Comparison of ENCODE assay signal across 21 cellular contexts in genomic region chr12:10557329-10557728, GRCh38. TPM values are rescaled to one million over a fixed set of nuclear protein-coding genes. Genes with fewer than 3 reads are reported as not detected.
A peak's percentile ranks its signal among the peaks of the same experiment; 100 is the strongest.
DNase-seq lines count a peak whose midpoint lies in the region; ATAC-seq, FAIRE-seq and TF ChIP-seq lines count a peak whose summit lies in the region.
"Had no signal": no experiment of that assay in that cellular context is flagged by ENCODE, and none has a peak within 500 bp of the region (broad histone marks: within the 10 kb centered on the region; RNA-seq: fewer than 3 reads in every experiment).

No MANE protein-coding gene starts in this region.

- 87% methylated on average over 6 of the region's 6 CpGs; no CpG with 5 or more reads in 1 of the 2 experiments for WGBS in H1 (ENCODE audit: extremely low coverage in 1 of 2, insufficient coverage in 1 of 2, insufficient read length in 1 of 2, insufficient replicate concordance in 2 of 2, low coverage in 1 of 2, low lambda C conversion rate in 2 of 2, missing lambda C conversion rate in 1 of 2), 2 experiments

- H3K9me3 ChIP-seq in CD8-positive, alpha-beta memory T cell (ENCODE audit: low read length) = no peaks in the 10 kb centered on the region
- H3K9me3 ChIP-seq in H1 (ENCODE audit: insufficient read depth in 2 of 2, low read depth in 1 of 2, low read length in 1 of 2) (no peaks in the 10 kb centered on the region), PC-3 (ENCODE audit: low read length) (no peaks in the 10 kb centered on the region)
- H3K9me3 ChIP-seq: left lung, uterus had no signal

- no peak overlapping the region for H3K4ac ChIP-seq in H1 (replicated peaks; ENCODE audit: insufficient read length, low read depth, low read length)

- peaks cover 71 to 89% (median 87%) of the 10 kb centered on the region in 3 donors for H3K4me1 Mint-ChIP-seq in CD8-positive, alpha-beta memory T cell
- H3K4me1 Mint-ChIP-seq in activated CD4-positive, alpha-beta memory T cell treated with anti-CD3 and anti-CD28 coated beads, Interleukin-2, amount 10 ng/mL, durations not matched to agents 7 days and 5 days = peaks cover 3% of the 10 kb centered on the region
- H3K4me1 Mint-ChIP-seq: activated CD4-positive, alpha-beta T cell treated with anti-CD3 and anti-CD28 coated beads, Interleukin-2, amount 10 ng/mL, durations not matched to agents 24 days and 14 days had no signal

- no peak overlapping the region for H3K56ac ChIP-seq in H1 (replicated peaks; ENCODE audit: insufficient read length, low read depth, low read length)

- FAIRE-seq in H1 (lab: Jason Lieb, UNC) = peak; percentile 7

- H3K79me2 ChIP-seq in KMS-11 (ENCODE audit: insufficient read depth, low read depth) (no peaks in the 10 kb centered on the region), H1 (ENCODE audit: control insufficient read depth in 1 of 2, insufficient read depth in 2 of 2, low read length in 2 of 2) (no peaks in the 10 kb centered on the region), PC-3 (ENCODE audit: low read length) (no peaks in the 10 kb centered on the region)

- H3K36me3 Mint-ChIP-seq in CD8-positive, alpha-beta memory T cell = peaks cover 8 to 30% (median 18%) of the 10 kb centered on the region in 3 donors
- H3K36me3 Mint-ChIP-seq in activated CD4-positive, alpha-beta memory T cell treated with anti-CD3 and anti-CD28 coated beads, Interleukin-2, amount 10 ng/mL, durations not matched to agents 7 days and 5 days (ENCODE audit: low read depth) = no peaks in the 10 kb centered on the region

- H2AK5ac ChIP-seq in H1 (ENCODE audit: low read depth, low read length) = no peak overlapping the region

- no peaks in the 10 kb centered on the region for H3K23me2 ChIP-seq in H1 (ENCODE audit: low read depth, low read length)

- H3K4me1 ChIP-seq in CD8-positive, alpha-beta memory T cell (ENCODE audit: insufficient read depth, low read length) = peaks cover 53% of the 10 kb centered on the region
- H3K4me1 ChIP-seq in KMS-11 (ENCODE audit: low read depth, poor library complexity, severe bottlenecking) = peaks cover 56% of the 10 kb centered on the region
- peaks cover 0 to 5% (median 2%) of the 10 kb centered on the region in 4 experiments; a peak in 2 of 7 replicates for H3K4me1 ChIP-seq in H1 (replicated peaks in 1 of 4; ENCODE audit: control insufficient read depth in 3 of 4, insufficient read depth in 4 of 4, low read length in 3 of 4)
- peaks cover 14% of the 10 kb centered on the region for H3K4me1 ChIP-seq in PC-3 (ENCODE audit: insufficient read depth, low read length)
- H3K4me1 ChIP-seq: left lung, uterus had no signal

- TF ChIP-seq RAD21 in H1 (IDR thresholded peaks at IDR 0.05 in 1 of 2, conservative IDR thresholded peaks at IDR 0.05 in 1 of 2; ENCODE audit: low read depth in 2 of 2, low read length in 2 of 2) = no peak

- H3K4me2 ChIP-seq in KMS-11 (peak overlapping the region; percentile 43), H1 (ENCODE audit: insufficient read depth in 1 of 2, low read depth in 2 of 2, low read length in 2 of 2) (no peak overlapping the region), PC-3 (ENCODE audit: low read length) (no peak overlapping the region; the same call in 1 of the 2 replicates)

- H4K20me1 ChIP-seq in KMS-11 (ENCODE audit: insufficient read depth) (no peaks in the 10 kb centered on the region), H1 (replicated peaks in 1 of 2; ENCODE audit: control insufficient read depth in 1 of 2, insufficient read depth in 2 of 2, low read length in 2 of 2) (no peaks in the 10 kb centered on the region), PC-3 (ENCODE audit: low read length) (no peaks in the 10 kb centered on the region)

- H4K91ac ChIP-seq in H1 (replicated peaks; ENCODE audit: insufficient read length, low read length) = no peak overlapping the region

- H2BK20ac ChIP-seq in H1 (ENCODE audit: low read length) = no peak overlapping the region

- H2AFZ ChIP-seq in KMS-11 (ENCODE audit: low read depth) (no peak overlapping the region), H1 (ENCODE audit: low read length) (peak overlapping the region; percentile 82), PC-3 (ENCODE audit: low read length) (no peak overlapping the region)

- no peak overlapping the region for H2BK120ac ChIP-seq in H1 (replicated peaks; ENCODE audit: low read depth, low read length)

- no peaks in the 10 kb centered on the region for H3K36me3 ChIP-seq in CD8-positive, alpha-beta memory T cell (ENCODE audit: insufficient read depth, low read length)
- no peaks in the 10 kb centered on the region for H3K36me3 ChIP-seq in KMS-11 (ENCODE audit: insufficient read depth)
- no peaks in the 10 kb centered on the region for H3K36me3 ChIP-seq in H1 (ENCODE audit: control insufficient read depth in 2 of 4, insufficient read depth in 4 of 4, low read length in 3 of 4)
- no peaks in the 10 kb centered on the region for H3K36me3 ChIP-seq in PC-3 (ENCODE audit: low read depth, low read length)
- H3K36me3 ChIP-seq: left lung, uterus had no signal

- H2BK5ac ChIP-seq in H1 (ENCODE audit: low read depth, low read length) = no peak overlapping the region

- ATAC-seq in GM21786 (IDR thresholded peaks at IDR 0.05; ENCODE audit: unreplicated experiment) = peak; percentile 9
- ATAC-seq in GM18520 (IDR thresholded peaks at IDR 0.05; ENCODE audit: unreplicated experiment) = no peak
- ATAC-seq in PC-3 = no peak
- ATAC-seq: left lung had no signal

- peak in 1 of 5 donors; percentile 23 for DNase-seq in CD8-positive, alpha-beta memory T cell
- DNase-seq in H1 (ENCODE audit: low read depth in 1 of 2, low spot score in 2 of 2) = no peak
- DNase-seq in PC-3 = no peak
- no peak for DNase-seq in head of caudate nucleus
- no peak for DNase-seq in activated CD4-positive, alpha-beta memory T cell treated with anti-CD3 and anti-CD28 coated beads, Interleukin-2, amount 10 ng/mL, durations not matched to agents 7 days and 5 days
- DNase-seq: activated CD4-positive, alpha-beta T cell treated with anti-CD3 and anti-CD28 coated beads, Interleukin-2, amount 10 ng/mL, durations not matched to agents 24 days and 14 days; foreskin fibroblast; GDM1; H7; left lung; NCI-H146; NCI-H2227 treated with DMSO at 0.1 percent for 48 hours; SIG-M5; stimulated activated CD4-positive, alpha-beta T cell treated with anti-CD3 and anti-CD28 coated beads, Interleukin-12 subunit alpha, Interleukin-12 subunit beta, amount 100 ng/mL, for 4 hours; stimulated activated naive CD4-positive, alpha-beta T cell treated with Interleukin-2 at 50 U/mL for 16 hours; uterus had no signal

- H3K27me3 ChIP-seq in CD8-positive, alpha-beta memory T cell (ENCODE audit: insufficient read depth, low read length, poor library complexity, severe bottlenecking) = no peaks in the 10 kb centered on the region
- no peaks in the 10 kb centered on the region; the same call in 1 of the 2 replicates for H3K27me3 ChIP-seq in KMS-11 (ENCODE audit: insufficient read depth, low read depth)
- H3K27me3 ChIP-seq in H1 (replicated peaks in 1 of 4; ENCODE audit: control insufficient read depth in 3 of 4, extremely low read depth in 1 of 4, insufficient read depth in 3 of 4, low read length in 3 of 4) = no peaks in the 10 kb centered on the region
- H3K27me3 ChIP-seq in PC-3 (ENCODE audit: low read length) = no peaks in the 10 kb centered on the region

- no TSS peak for BruUV-seq in PC-3 (replicated peaks; lab: Mats Ljungman, UMichigan)

- POLR2A ChIA-PET in CD8-positive, alpha-beta memory T cell (lab: Charles Lee) = interaction anchor here (1.9 kb wide), 1 partner anchor 56 kb away, joined by 8 read pairs; no protein-coding TSS in a partner anchor
- POLR2A ChIA-PET in H1 (lab: Charles Lee; ENCODE audit: partially characterized antibody) = no interaction called here
- POLR2A ChIA-PET in PC-3 (lab: Charles Lee; ENCODE audit: unreplicated experiment) = no interaction called here
- POLR2A ChIA-PET in activated CD4-positive, alpha-beta memory T cell treated with anti-CD3 and anti-CD28 coated beads, Interleukin-2, amount 10 ng/mL, durations not matched to agents 7 days and 5 days (lab: Charles Lee) = no interaction called here

- no peak overlapping the region for H2BK15ac ChIP-seq in H1 (ENCODE audit: low read length)

- TF ChIP-seq POLR2A in H1 (IDR thresholded peaks at IDR 0.05; ENCODE audit: control extremely low read depth in 1 of 2, low read depth in 2 of 2, low read length in 2 of 2) = no peak

- peaks cover 0 to 1% of the 10 kb centered on the region in 2 donors for H3K27me3 Mint-ChIP-seq in CD8-positive, alpha-beta memory T cell
- peaks cover 28% of the 10 kb centered on the region for H3K27me3 Mint-ChIP-seq in activated CD4-positive, alpha-beta memory T cell treated with anti-CD3 and anti-CD28 coated beads, Interleukin-2, amount 10 ng/mL, durations not matched to agents 7 days and 5 days

- H3F3A ChIP-seq in PC-3 (ENCODE audit: low read length, unreplicated experiment) = peaks cover 3% of the 10 kb centered on the region

- peak overlapping the region; percentile 33 for H3K27ac ChIP-seq in CD8-positive, alpha-beta memory T cell (ENCODE audit: low read depth, low read length)
- H3K27ac ChIP-seq in KMS-11 = no peak overlapping the region
- no peak overlapping the region for H3K27ac ChIP-seq in H1 (ENCODE audit: low read depth, low read length)
- H3K27ac ChIP-seq in PC-3 (ENCODE audit: low read length) = no peak overlapping the region
- H3K27ac ChIP-seq: left lung, uterus had no signal

- H3K9ac ChIP-seq in KMS-11 (no peak overlapping the region), H1 (replicated peaks in 1 of 4; ENCODE audit: extremely low read depth in 1 of 4, low read depth in 3 of 4, low read length in 3 of 4) (no peak overlapping the region), PC-3 (ENCODE audit: low read length) (no peak overlapping the region)

- no peak for TF ChIP-seq EP300 in H1 (IDR thresholded peaks at IDR 0.05; ENCODE audit: borderline replicate concordance in 1 of 2, low read depth in 2 of 2, low read length in 2 of 2)

- no peak overlapping the region for H3K23ac ChIP-seq in H1 (ENCODE audit: insufficient read length)

- H4K5ac ChIP-seq in H1 (ENCODE audit: insufficient read length, low read depth, low read length) = no peak overlapping the region

- H3K4me3 Mint-ChIP-seq in CD8-positive, alpha-beta memory T cell = peak overlapping the region; percentile 78 to 89 (median 84)
- no peak overlapping the region for H3K4me3 Mint-ChIP-seq in activated CD4-positive, alpha-beta memory T cell treated with anti-CD3 and anti-CD28 coated beads, Interleukin-2, amount 10 ng/mL, durations not matched to agents 7 days and 5 days
- H3K4me3 Mint-ChIP-seq: activated CD4-positive, alpha-beta T cell treated with anti-CD3 and anti-CD28 coated beads, Interleukin-2, amount 10 ng/mL, durations not matched to agents 24 days and 14 days had no signal

- no peak overlapping the region for H2BK12ac ChIP-seq in H1 (ENCODE audit: low read depth, low read length)

- peaks cover 2 to 10% (median 7%) of the 10 kb centered on the region in 5 donors for H3K9me3 Mint-ChIP-seq in CD8-positive, alpha-beta memory T cell
- no peaks in the 10 kb centered on the region for H3K9me3 Mint-ChIP-seq in activated CD4-positive, alpha-beta memory T cell treated with anti-CD3 and anti-CD28 coated beads, Interleukin-2, amount 10 ng/mL, durations not matched to agents 7 days and 5 days
- H3K9me3 Mint-ChIP-seq: activated T-helper 2 cell treated with anti-CD3 and anti-CD28 coated beads, Interferon-gamma antibody, Interleukin-2, Interleukin-4, amounts not matched to agents 10 μg/mL and 5 μg/mL and 100 μg/mL, durations not matched to agents 14 hours and 24 hours and 36 hours had no signal

- TF ChIP-seq CTCF in KMS-11 (conservative IDR thresholded peaks at IDR 0.05; ENCODE audit: low read depth, low read length) (no peak), H1 (IDR thresholded peaks at IDR 0.05; ENCODE audit: control extremely low read depth in 1 of 3, insufficient read depth in 1 of 3, low read depth in 1 of 3, low read length in 3 of 3) (no peak), PC-3 (conservative IDR thresholded peaks at IDR 0.05; ENCODE audit: low read depth, low read length) (no peak)

- no peak overlapping the region for H3K14ac ChIP-seq in H1 (ENCODE audit: insufficient read length)

- no peaks in the 10 kb centered on the region for H3K9me2 ChIP-seq in PC-3 (replicated peaks; ENCODE audit: low read length)

- H4K8ac ChIP-seq in H1 (ENCODE audit: extremely low read depth, insufficient read depth, low read length) = no peak overlapping the region

- H3K18ac ChIP-seq in H1 (ENCODE audit: extremely low read depth, low read length) = no peak overlapping the region

- H3K79me1 ChIP-seq in H1 (ENCODE audit: low read depth, low read length) = no peaks in the 10 kb centered on the region

- peak overlapping the region; percentile 43 for H3K4me3 ChIP-seq in CD8-positive, alpha-beta memory T cell (ENCODE audit: low read length)
- H3K4me3 ChIP-seq in KMS-11 (IDR thresholded peaks at IDR 0.05; ENCODE audit: insufficient read depth, low read depth, low read length) (no peak overlapping the region), H1 (ENCODE audit: extremely low read depth in 1 of 4, insufficient read depth in 2 of 4, low read depth in 3 of 4, low read length in 4 of 4) (no peak overlapping the region), PC-3 (ENCODE audit: low read length) (no peak overlapping the region)
- H3K4me3 ChIP-seq: left lung, uterus had no signal

- H3K27ac Mint-ChIP-seq in CD8-positive, alpha-beta memory T cell = peak overlapping the region; percentile 89 to 97 (median 94)
- no peak overlapping the region for H3K27ac Mint-ChIP-seq in activated CD4-positive, alpha-beta memory T cell treated with anti-CD3 and anti-CD28 coated beads, Interleukin-2, amount 10 ng/mL, durations not matched to agents 7 days and 5 days
- H3K27ac Mint-ChIP-seq: activated CD4-positive, alpha-beta T cell treated with anti-CD3 and anti-CD28 coated beads, Interleukin-2, amount 10 ng/mL, durations not matched to agents 24 days and 14 days; activated T-helper 2 cell treated with anti-CD3 and anti-CD28 coated beads, Interferon-gamma antibody, Interleukin-2, Interleukin-4, amounts not matched to agents 10 μg/mL and 5 μg/mL and 100 μg/mL, durations not matched to agents 14 hours and 24 hours and 36 hours; progenitor cell of endocrine pancreas had no signal

- intact Hi-C loops in PC-3 (cut with micrococcal nuclease) = no loop called here
- intact Hi-C loops in head of caudate nucleus (cut with DNase I) = no loop called here

- CTCF ChIA-PET in CD8-positive, alpha-beta memory T cell (lab: Charles Lee) = interaction anchor here (1.2 to 2.5 kb wide), 4 partner anchors 10 to 322 kb away, joined by 3 to 18 read pairs (median 4); no protein-coding TSS in a partner anchor
- CTCF ChIA-PET in H1 (lab: Charles Lee; ENCODE audit: partially characterized antibody) (interaction anchor here (2.0 to 3.5 kb wide), 2 partner anchors 226 to 322 kb away, joined by 7 to 19 read pairs; no protein-coding TSS in a partner anchor), PC-3 (lab: Charles Lee) (no interaction called here)
- CTCF ChIA-PET in activated CD4-positive, alpha-beta memory T cell treated with anti-CD3 and anti-CD28 coated beads, Interleukin-2, amount 10 ng/mL, durations not matched to agents 7 days and 5 days (lab: Charles Lee) = no interaction called here

RNA-seq across cellular contexts. Expression of gene EIF2S3B, which starts 51.6 kb away (rescaled TPM):
- total RNA-seq in CD8-positive, alpha-beta memory T cell = 1 to 10 TPM; 1.7 to 2.2 TPM
- polyA plus RNA-seq in CD8-positive, alpha-beta memory T cell = 0.58 TPM
- 5.3 and 6.7 TPM in 2 replicates for total RNA-seq in H1 (2021; fragmentation: NEBNext Ultra II Directional; extraction: Animal tissue kit (Norgen Biotek cat#: 25700))
- polyA plus RNA-seq in H1 (2011; rRNA removed) = 2.8 and 3.1 TPM in 2 replicates
- 4.4 TPM for polyA plus RNA-seq in H1 (2011; cell fraction: cytosol; rRNA removed)
- 4.3 TPM for polyA plus RNA-seq in H1 (2011; cell fraction: nucleus; rRNA removed)
- 10.5 to 13.4 TPM (median 11.4 TPM) in 4 replicates for polyA plus RNA-seq in H1 (2012, experiment 1 of 2)
- 4.7 TPM for polyA plus RNA-seq in H1 (2012, experiment 2 of 2)
- 4.2 TPM for polyA plus RNA-seq in H1 (2013, experiment 1 of 2)
- polyA plus RNA-seq in H1 (2013, experiment 2 of 2) = 3.9 TPM
- 15.9 and 22.2 TPM in 2 replicates for polyA minus RNA-seq in H1 (2011; rRNA and poly(A)+ RNA removed)
- polyA minus RNA-seq in H1 (2011; cell fraction: cytosol; rRNA and poly(A)+ RNA removed) = 9.2 TPM
- 16.7 TPM for polyA minus RNA-seq in H1 (2011; cell fraction: nucleus; rRNA and poly(A)+ RNA removed)
- 0.63 and 0.95 TPM in 2 replicates for total RNA-seq in PC-3 (2014; rRNA removed)
- total RNA-seq in activated CD4-positive, alpha-beta memory T cell treated with anti-CD3 and anti-CD28 coated beads, Interleukin-2, amount 10 ng/mL, durations not matched to agents 7 days and 5 days = 1 to 10 TPM; 1.4 to 1.6 TPM

RNA-seq across cellular contexts. Expression of gene MAGOHB, which starts 56.1 kb away (rescaled TPM):
- 100 to 1,000 TPM; 130 to 138 TPM for total RNA-seq in CD8-positive, alpha-beta memory T cell
- 59.0 TPM for polyA plus RNA-seq in CD8-positive, alpha-beta memory T cell
- total RNA-seq in H1 (2021; fragmentation: NEBNext Ultra II Directional; extraction: Animal tissue kit (Norgen Biotek cat#: 25700)) = 51.9 and 53.7 TPM in 2 replicates
- 6.6 and 21.5 TPM in 2 replicates for polyA plus RNA-seq in H1 (2011; rRNA removed)
- 23.5 TPM for polyA plus RNA-seq in H1 (2011; cell fraction: cytosol; rRNA removed)
- polyA plus RNA-seq in H1 (2011; cell fraction: nucleus; rRNA removed) = 3.8 TPM
- 38.7 to 51.8 TPM (median 45.4 TPM) in 4 replicates for polyA plus RNA-seq in H1 (2012, experiment 1 of 2)
- polyA plus RNA-seq in H1 (2012, experiment 2 of 2) = 10.9 TPM
- polyA plus RNA-seq in H1 (2013, experiment 1 of 2) = 33.3 TPM
- 36.7 TPM for polyA plus RNA-seq in H1 (2013, experiment 2 of 2)
- polyA minus RNA-seq in H1 (2011; rRNA and poly(A)+ RNA removed) = 12.0 and 12.1 TPM in 2 replicates
- polyA minus RNA-seq in H1 (2011; cell fraction: cytosol; rRNA and poly(A)+ RNA removed) = 7.5 TPM
- 45.9 TPM for polyA minus RNA-seq in H1 (2011; cell fraction: nucleus; rRNA and poly(A)+ RNA removed)
- 25.6 and 36.8 TPM in 2 replicates for total RNA-seq in PC-3 (2014; rRNA removed)
- 10 to 100 TPM; 38.4 to 39.0 TPM for total RNA-seq in activated CD4-positive, alpha-beta memory T cell treated with anti-CD3 and anti-CD28 coated beads, Interleukin-2, amount 10 ng/mL, durations not matched to agents 7 days and 5 days

Comparison
In these comparisons a context has a peak if more than half of its experiments do, and no peak if none do; other contexts are left out.
1. CTCF ChIA-PET loops: an anchor here in CD8-positive, alpha-beta memory T cell (1.2 to 2.5 kb wide) and H1 (2.0 to 3.5 kb wide); none called in PC-3 and activated CD4-positive, alpha-beta memory T cell treated with anti-CD3 and anti-CD28 coated beads, Interleukin-2, amount 10 ng/mL, durations not matched to agents 7 days and 5 days.